ENCODE assay signal across 11 cellular contexts in the genomic region with DNA sequence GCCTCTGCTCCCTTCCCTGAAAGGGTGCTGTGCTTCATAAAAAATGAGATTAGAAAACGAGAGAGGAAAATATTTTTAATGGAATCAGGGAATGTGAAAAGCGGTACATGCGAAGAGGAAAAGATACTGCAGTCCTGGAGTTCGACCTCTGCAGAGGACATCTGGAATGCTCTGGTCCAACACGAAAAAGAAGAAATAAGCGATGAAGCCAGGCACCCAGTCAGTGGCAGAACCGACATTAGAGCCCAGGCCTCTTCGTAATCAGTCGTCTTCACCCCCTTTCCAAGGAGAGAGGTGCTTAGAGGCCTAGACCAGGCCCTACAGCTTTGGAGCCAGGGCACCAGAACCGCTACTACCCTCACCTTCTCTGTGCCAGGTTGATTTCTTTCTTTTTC. TPM values are rescaled to one million over a fixed set of nuclear protein-coding genes. Genes with fewer than 3 reads are reported as not detected.
DNase-seq lines count a peak whose midpoint lies in the region; ATAC-seq and TF ChIP-seq lines count a peak whose summit lies in the region.
"Had no signal": no experiment of that assay in that cellular context is flagged by ENCODE, and none has a peak within 500 bp of the region (broad histone marks: within the 10 kb centered on the region; RNA-seq: fewer than 3 reads in every experiment).

No MANE protein-coding gene starts in this region.

- H3K4me1 Mint-ChIP-seq in progenitor cell of endocrine pancreas (ENCODE audit: low read depth), result peaks cover 6% of the 10 kb centered on the region
- H3K4me1 Mint-ChIP-seq in CD8-positive, alpha-beta memory T cell, result peaks cover 0 to 3% (median 2%) of the 10 kb centered on the region in 3 donors
- peaks cover 50% of the 10 kb centered on the region for H3K4me1 Mint-ChIP-seq in HFFc6 (ENCODE audit: low read depth)

- DNase-seq in H7 (peak; percentile 21), RWPE2 (ENCODE audit: low spot score) (no peak), progenitor cell of endocrine pancreas (ENCODE audit: low spot score, unreplicated experiment) (no peak), HFFc6 (no peak), NCI-H82 treated with DMSO at 0.1 percent for 48 hours (lab: John Stamatoyannopoulos, UW; ENCODE audit: unreplicated experiment) (no peak), mesenteric fat pad (ENCODE audit: low spot score) (no peak)
- DNase-seq in CD8-positive, alpha-beta memory T cell, result no peak

- H3K9me3 Mint-ChIP-seq in progenitor cell of endocrine pancreas (ENCODE audit: low read depth), result peaks cover under 1% of the 10 kb centered on the region
- peaks cover 0 to 7% (median 1%) of the 10 kb centered on the region in 5 donors for H3K9me3 Mint-ChIP-seq in CD8-positive, alpha-beta memory T cell
- H3K9me3 Mint-ChIP-seq in HFFc6, result no peaks in the 10 kb centered on the region
- H3K9me3 Mint-ChIP-seq: activated T-cell treated with anti-CD3 and anti-CD28 coated beads, Interleukin-2, amount 50 U/mL, for 72 hours had no signal

- CTCF ChIA-PET in CD8-positive, alpha-beta memory T cell (lab: Charles Lee), result no interaction called here

- POLR2A ChIA-PET in CD8-positive, alpha-beta memory T cell (lab: Charles Lee), result no interaction called here

- H3K4me3 ChIP-seq in H7 (ENCODE audit: insufficient read depth, low read depth, low read length), result peak overlapping the region; percentile 40
- H3K4me3 ChIP-seq in RWPE2 (ENCODE audit: severe bottlenecking), result no peak overlapping the region
- peak overlapping the region; percentile 50 for H3K4me3 ChIP-seq in iPS-15b (ENCODE audit: low read depth, low read length)
- H3K4me3 ChIP-seq in CD8-positive, alpha-beta memory T cell (ENCODE audit: low read length), result no peak overlapping the region

- peaks cover 30% of the 10 kb centered on the region for H3K27me3 Mint-ChIP-seq in progenitor cell of endocrine pancreas
- H3K27me3 Mint-ChIP-seq in CD8-positive, alpha-beta memory T cell, result peaks cover 28 to 54% of the 10 kb centered on the region in 2 donors
- H3K27me3 Mint-ChIP-seq in HFFc6 (ENCODE audit: insufficient read depth), result peaks cover 4% of the 10 kb centered on the region; the same call in 1 of the 2 replicates

- H3K9me3 ChIP-seq in RWPE2 (ENCODE audit: severe bottlenecking), result no peaks in the 10 kb centered on the region
- H3K9me3 ChIP-seq in iPS-15b (ENCODE audit: control insufficient read depth, insufficient read depth, low read length), result no peaks in the 10 kb centered on the region
- no peaks in the 10 kb centered on the region for H3K9me3 ChIP-seq in CD8-positive, alpha-beta memory T cell (ENCODE audit: low read length)

- ATAC-seq in RWPE2 (ENCODE audit: low read depth), result no peak
- ATAC-seq: activated CD4-positive, alpha-beta T cell treated with anti-CD3 and anti-CD28 coated beads for 36 hours had no signal

- no peaks in the 10 kb centered on the region for H3K36me3 ChIP-seq in H7 (replicated peaks; ENCODE audit: control insufficient read depth, insufficient read depth, low read length)
- no peaks in the 10 kb centered on the region for H3K36me3 ChIP-seq in RWPE2 (ENCODE audit: low read depth)
- no peaks in the 10 kb centered on the region for H3K36me3 ChIP-seq in iPS-15b (ENCODE audit: control insufficient read depth, insufficient read depth, low read length)
- no peaks in the 10 kb centered on the region for H3K36me3 ChIP-seq in CD8-positive, alpha-beta memory T cell (ENCODE audit: insufficient read depth, low read length)

- H3K4me3 Mint-ChIP-seq in progenitor cell of endocrine pancreas (ENCODE audit: low read depth) (peak overlapping the region; percentile 44), HFFc6 (no peak overlapping the region)
- H3K4me3 Mint-ChIP-seq in CD8-positive, alpha-beta memory T cell, result peak overlapping the region in 1 of 7 donors; percentile 32
- H3K4me3 Mint-ChIP-seq: activated CD4-positive, alpha-beta T cell treated with anti-CD3 and anti-CD28 coated beads for 36 hours; activated T-cell treated with anti-CD3 and anti-CD28 coated beads, Interleukin-2, amount 50 U/mL, for 72 hours had no signal

- H3K4me1 ChIP-seq in RWPE2 (ENCODE audit: insufficient read depth, poor library complexity, severe bottlenecking) (peaks cover 26% of the 10 kb centered on the region), iPS-15b (ENCODE audit: control insufficient read depth, insufficient read depth, low read length) (peaks cover 9% of the 10 kb centered on the region)
- H3K4me1 ChIP-seq in CD8-positive, alpha-beta memory T cell (ENCODE audit: insufficient read depth, low read length), result no peaks in the 10 kb centered on the region

- no peak overlapping the region for H3K9ac ChIP-seq in iPS-15b (ENCODE audit: low read depth, low read length)

- H3K36me3 Mint-ChIP-seq in progenitor cell of endocrine pancreas (ENCODE audit: insufficient read depth), result no peaks in the 10 kb centered on the region
- peaks cover 0 to under 1% (median 0%) of the 10 kb centered on the region in 3 donors for H3K36me3 Mint-ChIP-seq in CD8-positive, alpha-beta memory T cell
- H3K36me3 Mint-ChIP-seq in HFFc6 (ENCODE audit: low read depth), result no peaks in the 10 kb centered on the region

- H3K27ac Mint-ChIP-seq in progenitor cell of endocrine pancreas (no peak overlapping the region), HFFc6 (no peak overlapping the region)
- H3K27ac Mint-ChIP-seq in CD8-positive, alpha-beta memory T cell, result no peak overlapping the region
- H3K27ac Mint-ChIP-seq: activated CD4-positive, alpha-beta T cell treated with anti-CD3 and anti-CD28 coated beads for 36 hours; activated T-cell treated with anti-CD3 and anti-CD28 coated beads, Interleukin-2, amount 50 U/mL, for 72 hours had no signal

- TF ChIP-seq CTCF in RWPE2 (IDR thresholded peaks at IDR 0.05; ENCODE audit: poor library complexity, severe bottlenecking), result no peak
- no peak for TF ChIP-seq CTCF in progenitor cell of endocrine pancreas (IDR thresholded peaks at IDR 0.05; ENCODE audit: unreplicated experiment)
- TF ChIP-seq CTCF in HFFc6 (IDR thresholded peaks at IDR 0.05), result no peak

- H3K27me3 ChIP-seq in H7 (ENCODE audit: control insufficient read depth, insufficient read depth, low read length) (no peaks in the 10 kb centered on the region; the same call in 1 of the 2 replicates), RWPE2 (ENCODE audit: insufficient read depth, poor library complexity, severe bottlenecking) (no peaks in the 10 kb centered on the region), iPS-15b (ENCODE audit: control insufficient read depth, insufficient read depth, low read length) (no peaks in the 10 kb centered on the region)
- peaks cover 18% of the 10 kb centered on the region for H3K27me3 ChIP-seq in CD8-positive, alpha-beta memory T cell (ENCODE audit: insufficient read depth, low read length, poor library complexity, severe bottlenecking)

- H3K27ac ChIP-seq in RWPE2 (ENCODE audit: poor library complexity, severe bottlenecking), result peak overlapping the region; percentile 96
- H3K27ac ChIP-seq in CD8-positive, alpha-beta memory T cell (ENCODE audit: low read depth, low read length), result no peak overlapping the region

RNA-seq across cellular contexts. Expression of gene MARCHF10, which starts 0.5 kb away (rescaled TPM):
- total RNA-seq in H7 (2014; rRNA removed; shearing (Covaris generic)), result 0.03 and 0.41 TPM in 2 replicates
- total RNA-seq in progenitor cell of endocrine pancreas (not detected in 2 replicates), mesenteric fat pad (0.16 TPM)
- total RNA-seq in CD8-positive, alpha-beta memory T cell, result not detected
- 0.86 TPM for polyA plus RNA-seq in CD8-positive, alpha-beta memory T cell
- total RNA-seq in HFFc6 (2021; fragmentation: NEBNext Ultra II Directional; extraction: Animal tissue kit (Norgen Biotek cat#: 25700)), result 1 to 10 TPM in 2 of 6 experiments, under 1 TPM in 4; 0.46 to 1.5 (median 0.89) TPM
- total RNA-seq: activated CD4-positive, alpha-beta T cell treated with anti-CD3 and anti-CD28 coated beads for 36 hours; activated T-cell treated with anti-CD3 and anti-CD28 coated beads, Interleukin-2, amount 50 U/mL, for 72 hours; T-helper 1 cell treated with Interleukin-12 subunit alpha and Interleukin-12 subunit beta and Interleukin-4 antibody, amounts not matched to agents 30 ng/mL and 1 ng/mL, for 36 hours had no signal

Comparison
In these comparisons a context has a peak if more than half of its experiments do, and no peak if none do; other contexts are left out.
1. H3K4me3 ChIP-seq: peak in H7 (single experiment) and iPS-15b (single experiment); none in RWPE2 (single experiment) and CD8-positive, alpha-beta memory T cell (single experiment).